Comparison of ENCODE assay signal across 1 cellular context in genomic region chr7:129446896-129447295, GRCh38. TPM values are rescaled to one million over a fixed set of nuclear protein-coding genes. Genes with fewer than 3 reads are reported as not detected.
"Had no signal": no experiment of that assay in that cellular context is flagged by ENCODE, and none has a peak within 500 bp of the region (broad histone marks: within the 10 kb centered on the region; RNA-seq: fewer than 3 reads in every experiment).

No MANE protein-coding gene starts in this region.

RNA-seq across cellular contexts. Expression of gene SMKR1, which starts 55.4 kb away (rescaled TPM):
- total RNA-seq: cardiac septum had no signal
